18 cellular contexts compared by ENCODE assay signal in genomic region chr17:77909816-77910215, GRCh38. TPM values are rescaled to one million over a fixed set of nuclear protein-coding genes. Genes with fewer than 3 reads are reported as not detected.
DNase-seq lines count a peak whose midpoint lies in the region; ATAC-seq, FAIRE-seq and TF ChIP-seq lines count a peak whose summit lies in the region.
"Had no signal": no experiment of that assay in that cellular context is flagged by ENCODE, and none has a peak within 500 bp of the region (broad histone marks: within the 10 kb centered on the region; RNA-seq: fewer than 3 reads in every experiment).

No MANE protein-coding gene starts in this region.

- H2BK15ac ChIP-seq in H1 (ENCODE audit: low read length): no peak overlapping the region

- H3K9me3 Mint-ChIP-seq in neural progenitor cell: peaks cover 19% of the 10 kb centered on the region
- H3K9me3 Mint-ChIP-seq: HFFc6 had no signal

- peak overlapping the region; percentile 42 for H3K27ac Mint-ChIP-seq in neural progenitor cell
- H3K27ac Mint-ChIP-seq: CD4-positive, alpha-beta memory T cell; HFFc6 had no signal

- H3K36me3 ChIP-seq in H1 (ENCODE audit: control insufficient read depth in 2 of 4, insufficient read depth in 4 of 4, low read length in 3 of 4) (no peaks in the 10 kb centered on the region), neural progenitor cell (no peaks in the 10 kb centered on the region), sigmoid colon (no peaks in the 10 kb centered on the region), pancreas (no peaks in the 10 kb centered on the region)
- H3K36me3 ChIP-seq: HAP-1 had no signal

- H3K4me3 ChIP-seq in H1 (ENCODE audit: extremely low read depth in 1 of 4, insufficient read depth in 2 of 4, low read depth in 3 of 4, low read length in 4 of 4) (no peak overlapping the region), neural progenitor cell (no peak overlapping the region), sigmoid colon (no peak overlapping the region), pancreas (no peak overlapping the region)
- H3K4me3 ChIP-seq: GM23248, HAP-1 had no signal

- no peak overlapping the region for H3K4ac ChIP-seq in H1 (replicated peaks; ENCODE audit: insufficient read length, low read depth, low read length)

- no peaks in the 10 kb centered on the region for H3K36me3 Mint-ChIP-seq in neural progenitor cell
- H3K36me3 Mint-ChIP-seq: CD4-positive, alpha-beta memory T cell had no signal

- H3K79me1 ChIP-seq in H1 (ENCODE audit: low read depth, low read length): no peaks in the 10 kb centered on the region

- WGBS in H1 (ENCODE audit: extremely low coverage in 1 of 2, insufficient coverage in 1 of 2, insufficient read length in 1 of 2, insufficient replicate concordance in 2 of 2, low coverage in 1 of 2, low lambda C conversion rate in 2 of 2, missing lambda C conversion rate in 1 of 2), 2 experiments: 93% methylated on average over 10 of the region's 13 CpGs; no CpG with 5 or more reads in 1 of the 2 experiments
- 81 to 91% methylated on average over 13 of the region's 13 CpGs for WGBS in sigmoid colon, 2 donors
- 69 to 76% methylated on average over 13 of the region's 13 CpGs for WGBS in pancreas, 2 donors

- no peak overlapping the region; the same call in 1 of the 2 replicates for H3K18ac ChIP-seq in H1 (ENCODE audit: extremely low read depth, low read length)

- no peaks in the 10 kb centered on the region for H3F3A ChIP-seq in neural progenitor cell (ENCODE audit: low read depth)

- no peak for DNase-seq in H1 (ENCODE audit: low read depth in 1 of 2, low spot score in 2 of 2)
- peak; percentile 0 for DNase-seq in neural progenitor cell (ENCODE audit: low spot score)
- peak; percentile 30 for DNase-seq in sigmoid colon
- no peak for DNase-seq in pancreas
- no peak for DNase-seq in activated CD4-positive, CD25-positive, alpha-beta regulatory T cell (lab: John Stamatoyannopoulos, UW)
- no peak for DNase-seq in NCI-H748 (lab: John Stamatoyannopoulos, UW; ENCODE audit: unreplicated experiment)
- no peak for DNase-seq in NCI-H187 treated with DMSO at 0.1 percent for 48 hours (lab: John Stamatoyannopoulos, UW)
- DNase-seq: Calu3; CD4-positive, alpha-beta memory T cell; COR-L47; DMS53; DMS79 treated with DMSO at 0.1 percent for 48 hours; GF-D8; GM23248; HFFc6 had no signal

- H3K56ac ChIP-seq in H1 (replicated peaks; ENCODE audit: insufficient read length, low read depth, low read length): no peak overlapping the region

- no peak for TF ChIP-seq RAD21 in H1 (IDR thresholded peaks at IDR 0.05 in 1 of 2, conservative IDR thresholded peaks at IDR 0.05 in 1 of 2; ENCODE audit: low read depth in 2 of 2, low read length in 2 of 2)

- no peaks in the 10 kb centered on the region for H3K4me1 Mint-ChIP-seq in neural progenitor cell

- H3K9me3 ChIP-seq in H1 (ENCODE audit: insufficient read depth in 2 of 2, low read depth in 1 of 2, low read length in 1 of 2) (no peaks in the 10 kb centered on the region), neural progenitor cell (ENCODE audit: low read depth) (no peaks in the 10 kb centered on the region), sigmoid colon (no peaks in the 10 kb centered on the region), pancreas (no peaks in the 10 kb centered on the region)
- H3K9me3 ChIP-seq: HAP-1 had no signal

- H4K5ac ChIP-seq in H1 (ENCODE audit: insufficient read length, low read depth, low read length): no peak overlapping the region

- no peak overlapping the region for H3K14ac ChIP-seq in H1 (ENCODE audit: insufficient read length)

- CTCF ChIA-PET in H1 (lab: Charles Lee; ENCODE audit: partially characterized antibody): interaction anchor here (1.9 kb wide), 1 partner anchor 17 kb away, joined by 5 read pairs; no protein-coding TSS in a partner anchor

- H3K4me3 Mint-ChIP-seq in neural progenitor cell: no peak overlapping the region
- H3K4me3 Mint-ChIP-seq: CD4-positive, alpha-beta memory T cell; HFFc6 had no signal

- H3K9ac ChIP-seq in H1 (replicated peaks in 1 of 4; ENCODE audit: extremely low read depth in 1 of 4, low read depth in 3 of 4, low read length in 3 of 4) (no peak overlapping the region), neural progenitor cell (no peak overlapping the region)
- H3K9ac ChIP-seq: GM23248 had no signal

- H2BK5ac ChIP-seq in H1 (ENCODE audit: low read depth, low read length): no peak overlapping the region

- no peak overlapping the region for H2BK12ac ChIP-seq in H1 (ENCODE audit: low read depth, low read length)

- peak overlapping the region; percentile 7; the same call in 1 of the 2 replicates for H4K8ac ChIP-seq in H1 (ENCODE audit: extremely low read depth, insufficient read depth, low read length)

- H3K23ac ChIP-seq in H1 (ENCODE audit: insufficient read length): no peak overlapping the region

- H2AFZ ChIP-seq in H1 (ENCODE audit: low read length): no peak overlapping the region
- H2AFZ ChIP-seq in neural progenitor cell (replicated peaks): no peak overlapping the region
- H2AFZ ChIP-seq: GM23248 had no signal

- H3K79me2 ChIP-seq in H1 (ENCODE audit: control insufficient read depth in 1 of 2, insufficient read depth in 2 of 2, low read length in 2 of 2) (no peaks in the 10 kb centered on the region), neural progenitor cell (ENCODE audit: low read depth) (no peaks in the 10 kb centered on the region)

- peaks cover 1% of the 10 kb centered on the region; the same call in 1 of the 2 replicates for H3K23me2 ChIP-seq in H1 (ENCODE audit: low read depth, low read length)

- FAIRE-seq in H1 (lab: Jason Lieb, UNC) (no peak), pancreas (lab: Jason Lieb, UNC) (no peak)
- FAIRE-seq: GM12892, GM19239 had no signal

- no peak overlapping the region for H4K91ac ChIP-seq in H1 (replicated peaks; ENCODE audit: insufficient read length, low read length)

- 0 out of 7 replicates have a peak, but pooled peaks cover 0 to 2% (median 0%) of the 10 kb centered on the region in 4 experiments for H3K27me3 ChIP-seq in H1 (replicated peaks in 1 of 4; ENCODE audit: control insufficient read depth in 3 of 4, extremely low read depth in 1 of 4, insufficient read depth in 3 of 4, low read length in 3 of 4)
- H3K27me3 ChIP-seq in neural progenitor cell: no peaks in the 10 kb centered on the region
- peaks cover 2 to 29% (median 4%) of the 10 kb centered on the region in 3 donors for H3K27me3 ChIP-seq in sigmoid colon
- H3K27me3 ChIP-seq in pancreas: peaks cover 0 to 8% (median 0%) of the 10 kb centered on the region in 4 donors

- no peak overlapping the region for H2BK120ac ChIP-seq in H1 (replicated peaks; ENCODE audit: low read depth, low read length)

- H3K27me3 Mint-ChIP-seq in neural progenitor cell (ENCODE audit: insufficient read depth, low read depth): peaks cover 11% of the 10 kb centered on the region

- intact Hi-C loops in sigmoid colon (cut with DNase I) (no loop called here), pancreas (cut with DNase I) (no loop called here)

- no peak for TF ChIP-seq POLR2A in H1 (IDR thresholded peaks at IDR 0.05; ENCODE audit: control extremely low read depth in 1 of 2, low read depth in 2 of 2, low read length in 2 of 2)
- no peak for TF ChIP-seq POLR2A in sigmoid colon (IDR thresholded peaks at IDR 0.05)

- H3K4me2 ChIP-seq in H1 (ENCODE audit: insufficient read depth in 1 of 2, low read depth in 2 of 2, low read length in 2 of 2) (no peak overlapping the region), neural progenitor cell (no peak overlapping the region)

- H4K20me1 ChIP-seq in H1 (replicated peaks in 1 of 2; ENCODE audit: control insufficient read depth in 1 of 2, insufficient read depth in 2 of 2, low read length in 2 of 2): no peaks in the 10 kb centered on the region
- no peaks in the 10 kb centered on the region for H4K20me1 ChIP-seq in neural progenitor cell (ENCODE audit: low read depth)

- POLR2A ChIA-PET in H1 (lab: Charles Lee; ENCODE audit: partially characterized antibody): interaction anchor here (1.6 kb wide), 2 partner anchors 18 to 48 kb away, joined by 6 read pairs; partner anchors contain the start of gene TNRC6C

- no peak overlapping the region for H2BK20ac ChIP-seq in H1 (ENCODE audit: low read length)

- H2AK5ac ChIP-seq in H1 (ENCODE audit: low read depth, low read length): no peak overlapping the region

- no peak for TF ChIP-seq CTCF in H1 (IDR thresholded peaks at IDR 0.05; ENCODE audit: control extremely low read depth in 1 of 3, insufficient read depth in 1 of 3, low read depth in 1 of 3, low read length in 3 of 3)
- TF ChIP-seq CTCF in neural progenitor cell (IDR thresholded peaks at IDR 0.05): no peak
- no peak for TF ChIP-seq CTCF in sigmoid colon (IDR thresholded peaks at IDR 0.05)
- TF ChIP-seq CTCF in pancreas (IDR thresholded peaks at IDR 0.05): no peak

- H3K27ac ChIP-seq in H1 (ENCODE audit: low read depth, low read length): no peak overlapping the region
- H3K27ac ChIP-seq in neural progenitor cell: no peak overlapping the region
- no peak overlapping the region for H3K27ac ChIP-seq in sigmoid colon
- no peak overlapping the region for H3K27ac ChIP-seq in pancreas
- H3K27ac ChIP-seq: GM23248 had no signal

- peaks cover 0 to 8% (median under 1%) of the 10 kb centered on the region in 4 experiments; a peak in 3 of 7 replicates for H3K4me1 ChIP-seq in H1 (replicated peaks in 1 of 4; ENCODE audit: control insufficient read depth in 3 of 4, insufficient read depth in 4 of 4, low read length in 3 of 4)
- H3K4me1 ChIP-seq in neural progenitor cell: no peaks in the 10 kb centered on the region
- peaks cover 0 to 14% (median 0%) of the 10 kb centered on the region in 4 donors for H3K4me1 ChIP-seq in sigmoid colon
- no peaks in the 10 kb centered on the region for H3K4me1 ChIP-seq in pancreas
- H3K4me1 ChIP-seq: HAP-1 had no signal

- no peak for ATAC-seq in pancreas

- TF ChIP-seq EP300 in H1 (IDR thresholded peaks at IDR 0.05; ENCODE audit: borderline replicate concordance in 1 of 2, low read depth in 2 of 2, low read length in 2 of 2): no peak
- no peak for TF ChIP-seq EP300 in sigmoid colon (IDR thresholded peaks at IDR 0.05)

TF ChIP-seq in H1, 55 proteins besides CTCF, POLR2A, EP300 and RAD21 (continues in another document):
- no peak for TF ChIP-seq POU5F1 (IDR thresholded peaks at IDR 0.05; ENCODE audit: low read depth, low read length)
- no peak for TF ChIP-seq RBBP5 (IDR thresholded peaks at IDR 0.05; ENCODE audit: borderline replicate concordance, low read depth, low read length)

RNA-seq across cellular contexts. Expression of gene TNRC6C, which starts 48.7 kb away (rescaled TPM):
- 28.9 and 30.5 TPM in 2 replicates for total RNA-seq in H1 (2021; fragmentation: NEBNext Ultra II Directional; extraction: Animal tissue kit (Norgen Biotek cat#: 25700))
- 2.8 and 3.9 TPM in 2 replicates for polyA plus RNA-seq in H1 (2011; rRNA removed)
- polyA plus RNA-seq in H1 (2011; cell fraction: cytosol; rRNA removed): 3.3 TPM
- polyA plus RNA-seq in H1 (2011; cell fraction: nucleus; rRNA removed): 14.5 TPM
- polyA plus RNA-seq in H1 (2012, experiment 1 of 2): 10.1 to 14.3 TPM (median 11.3 TPM) in 4 replicates
- polyA plus RNA-seq in H1 (2012, experiment 2 of 2): 2.1 TPM
- polyA plus RNA-seq in H1 (2013, experiment 1 of 2): 10.5 TPM
- 8.7 TPM for polyA plus RNA-seq in H1 (2013, experiment 2 of 2)
- 16.1 and 18.7 TPM in 2 replicates for polyA minus RNA-seq in H1 (2011; rRNA and poly(A)+ RNA removed)
- polyA minus RNA-seq in H1 (2011; cell fraction: cytosol; rRNA and poly(A)+ RNA removed): 11.5 TPM
- 19.7 TPM for polyA minus RNA-seq in H1 (2011; cell fraction: nucleus; rRNA and poly(A)+ RNA removed)
- 11.4 and 14.9 TPM in 2 replicates for total RNA-seq in neural progenitor cell (ENCODE audit: low replicate concordance)
- 10 to 100 TPM in 3 of 4 donors, 1 to 10 TPM in 1; 5.8 to 22.1 (median 18.2) TPM for total RNA-seq in sigmoid colon
- polyA plus RNA-seq in sigmoid colon: 1 to 10 TPM in 2 of 3 donors, under 1 TPM in 1; 0.92 to 6.3 (median 3.0) TPM
- total RNA-seq in pancreas: 10 to 100 TPM in 3 of 6 donors, 1 to 10 TPM in 3; 7.0 to 15.5 (median 9.1) TPM
- polyA plus RNA-seq in pancreas: 1 to 10 TPM; 4.0 to 7.3 TPM

Comparison
In these comparisons a context has a peak if more than half of its experiments do, and no peak if none do; other contexts are left out.
1. DNase-seq: peak in neural progenitor cell (single experiment) and sigmoid colon (single experiment); none in H1 (0 of 2), pancreas (0 of 6), activated CD4-positive, CD25-positive, alpha-beta regulatory T cell (0 of 4), NCI-H748 (single experiment) and NCI-H187 treated with DMSO at 0.1 percent for 48 hours (single experiment).